ENCODE assay signal across 28 cellular contexts in genomic region chr7:4833176-4833575, GRCh38. TPM values are rescaled to one million over a fixed set of nuclear protein-coding genes. Genes with fewer than 3 reads are reported as not detected.
"Had no signal": no experiment of that assay in that cellular context is flagged by ENCODE, and none has a peak within 500 bp of the region (broad histone marks: within the 10 kb centered on the region; RNA-seq: fewer than 3 reads in every experiment).

No MANE protein-coding gene starts in this region.

- H3K27ac ChIP-seq: left lung, neutrophil, ovary, prostate gland, sigmoid colon, stomach, testis, tibial artery, vagina had no signal

- H3K27me3 ChIP-seq: heart left ventricle, left lung, neutrophil, ovary, sigmoid colon, stomach, testis, tibial artery, vagina had no signal

- H3K4me1 ChIP-seq: left lung, prostate gland, sigmoid colon, testis, tibial artery, vagina had no signal

- DNase-seq: heart left ventricle; hypothalamus; immature natural killer cell; kidney; left colon; left lung; midbrain; mucosa of descending colon; naive thymus-derived CD4-positive, alpha-beta T cell; ovary; retina; small intestine; stimulated activated CD4-positive, alpha-beta T cell treated with anti-CD3 and anti-CD28 coated beads, Interleukin-1b, Interleukin-23, amount 100 ng/mL, for 48 hours; stimulated activated CD4-positive, alpha-beta T cell treated with anti-CD3 and anti-CD28 coated beads, Interleukin-2, amount 100 ng/mL, for 48 hours; stimulated activated CD4-positive, alpha-beta T cell treated with anti-CD3 and anti-CD28 coated beads, Interleukin-4, amount 100 ng/mL, for 4 hours; stimulated activated CD8-positive, alpha-beta memory T cell treated with anti-CD3 and anti-CD28 coated beads, Interleukin-4, amount 100 ng/mL, for 48 hours; stimulated activated naive CD8-positive, alpha-beta T cell treated with anti-CD3 and anti-CD28 coated beads, Interleukin-15, Interleukin-2, amounts not matched to agents 100 U/mL and 50 U/mL, for 24 hours; stomach; testis; tibial artery had no signal

- H3K4me3 ChIP-seq: heart left ventricle, left lung, mucosa of descending colon, ovary, prostate gland, sigmoid colon, stomach, testis, tibial artery, vagina had no signal

- ATAC-seq: heart left ventricle; left colon; left lung; mucosa of descending colon; naive thymus-derived CD4-positive, alpha-beta T cell; natural killer cell treated with Interleukin-12 subunit alpha and Interleukin-12 subunit beta and Interleukin-15 and Interleukin-18, amount 100 ng/mL, for 72 hours; right cardiac atrium; stimulated activated memory B cell treated with anti-CD40 and anti-IgM and Interleukin-4, amounts not matched to agents 10 μg/mL and 1 μg/mL and 100 μg/mL, for 72 hours; stimulated activated naive CD8-positive, alpha-beta T cell treated with anti-CD3 and anti-CD28 coated beads, Interleukin-15, Interleukin-2, amounts not matched to agents 100 U/mL and 50 U/mL, for 24 hours had no signal

- H3K9me3 ChIP-seq: heart left ventricle, left lung, mucosa of descending colon, neutrophil, ovary, prostate gland, sigmoid colon, stomach, testis, tibial artery, vagina had no signal

- H3K36me3 ChIP-seq: left lung, neutrophil, ovary, prostate gland, sigmoid colon, vagina had no signal

RNA-seq across cellular contexts. Expression of gene PAPOLB, which starts 28.7 kb away (rescaled TPM):
- total RNA-seq: myocyte; naive thymus-derived CD4-positive, alpha-beta T cell; vagina had no signal
- polyA plus RNA-seq: naive thymus-derived CD4-positive, alpha-beta T cell; ovary; stomach had no signal

RNA-seq across cellular contexts. Expression of gene RADIL, which starts 50.3 kb away (rescaled TPM):
- polyA plus RNA-seq: immature natural killer cell had no signal
